8 cellular contexts compared by ENCODE assay signal in genomic region chr19:46542428-46543230, GRCh38. TPM values are rescaled to one million over a fixed set of nuclear protein-coding genes. Genes with fewer than 3 reads are reported as not detected.
DNase-seq lines count a peak whose midpoint lies in the region; ATAC-seq and TF ChIP-seq lines count a peak whose summit lies in the region.

No MANE protein-coding gene starts in this region.

- TF ChIP-seq CTCF in HFF-Myc (IDR thresholded peaks at IDR 0.05; ENCODE audit: low read depth, low read length, missing control alignments) (peak; percentile 79), right lobe of liver (IDR thresholded peaks at IDR 0.05) (peak; percentile 86 to 94 (median 92))

- 5% methylated on average over 9 of the region's 15 CpGs for WGBS in right lobe of liver (ENCODE audit: insufficient coverage, low coverage, low lambda C conversion rate, missing lambda C conversion rate)

- no peaks in the 10 kb centered on the region for H3K36me3 ChIP-seq in right lobe of liver

- DNase-seq in Ammon's horn (ENCODE audit: low spot score), result peak; percentile 95
- peak; percentile 72 for DNase-seq in HFF-Myc (ENCODE audit: extremely low read depth, low read depth)
- peak; percentile 96 for DNase-seq in NCI-H748 (lab: John Stamatoyannopoulos, UW; ENCODE audit: unreplicated experiment)
- DNase-seq in activated CD4-positive, alpha-beta T cell treated with anti-CD3 and anti-CD28 coated beads, Interleukin-2, amount 50 U/mL, for 1 hour, result peak; percentile 78
- peak; percentile 93 for DNase-seq in dedifferentiated amniotic fluid mesenchymal stem cell (ENCODE audit: extremely low spot score)
- peak; percentile 88 to 90 (median 90) for DNase-seq in right lobe of liver
- peak; percentile 51 to 65 (median 63) for DNase-seq in stimulated activated CD4-positive, alpha-beta T cell treated with anti-CD3 and anti-CD28 coated beads, TNF-alpha, amount 100 ng/mL, for 1 hour (ENCODE audit: low read depth in 3 of 3, low spot score in 1 of 3)

- no peaks in the 10 kb centered on the region for H3K27me3 ChIP-seq in right lobe of liver

- no peak for TF ChIP-seq POLR2A in right lobe of liver (IDR thresholded peaks at IDR 0.05)

- H3K27ac ChIP-seq in right lobe of liver, result no peak overlapping the region

- H3K9me3 ChIP-seq in right lobe of liver, result no peaks in the 10 kb centered on the region

- no peaks in the 10 kb centered on the region for H3K4me1 ChIP-seq in right lobe of liver

- no peak overlapping the region for H3K4me3 ChIP-seq in HFF-Myc (replicated peaks; ENCODE audit: low read depth, low read length)
- no peak overlapping the region for H3K4me3 ChIP-seq in right lobe of liver

- intact Hi-C loops in right lobe of liver (cut with DNase I), result no loop called here

- ATAC-seq in right lobe of liver (peak; percentile 90 to 94 (median 90)), GM19397 (IDR thresholded peaks at IDR 0.05; ENCODE audit: unreplicated experiment) (no peak)

RNA-seq across cellular contexts. Expression of gene PNMA8B, which starts 47.0 kb away (rescaled TPM):
- total RNA-seq in right lobe of liver, result under 1 TPM; 0.20 to 0.55 (median 0.33) TPM

RNA-seq across cellular contexts. Expression of gene CALM3, which starts 58.5 kb away (rescaled TPM):
- 100 to 1,000 TPM in 1 of 6 experiments, 10 to 100 TPM in 5; 83.8 to 119 (median 92.2) TPM for total RNA-seq in right lobe of liver
